1 cellular context compared by ENCODE assay signal in genomic region chr9:101119206-101119819, GRCh38.
TF ChIP-seq lines count a peak whose summit lies in the region.

No MANE protein-coding gene starts in this region.

TF ChIP-seq in WTC11, 78 proteins besides CTCF, POLR2A, EP300 and RAD21 (continued from another document):
- TF ChIP-seq, protein P1, sequence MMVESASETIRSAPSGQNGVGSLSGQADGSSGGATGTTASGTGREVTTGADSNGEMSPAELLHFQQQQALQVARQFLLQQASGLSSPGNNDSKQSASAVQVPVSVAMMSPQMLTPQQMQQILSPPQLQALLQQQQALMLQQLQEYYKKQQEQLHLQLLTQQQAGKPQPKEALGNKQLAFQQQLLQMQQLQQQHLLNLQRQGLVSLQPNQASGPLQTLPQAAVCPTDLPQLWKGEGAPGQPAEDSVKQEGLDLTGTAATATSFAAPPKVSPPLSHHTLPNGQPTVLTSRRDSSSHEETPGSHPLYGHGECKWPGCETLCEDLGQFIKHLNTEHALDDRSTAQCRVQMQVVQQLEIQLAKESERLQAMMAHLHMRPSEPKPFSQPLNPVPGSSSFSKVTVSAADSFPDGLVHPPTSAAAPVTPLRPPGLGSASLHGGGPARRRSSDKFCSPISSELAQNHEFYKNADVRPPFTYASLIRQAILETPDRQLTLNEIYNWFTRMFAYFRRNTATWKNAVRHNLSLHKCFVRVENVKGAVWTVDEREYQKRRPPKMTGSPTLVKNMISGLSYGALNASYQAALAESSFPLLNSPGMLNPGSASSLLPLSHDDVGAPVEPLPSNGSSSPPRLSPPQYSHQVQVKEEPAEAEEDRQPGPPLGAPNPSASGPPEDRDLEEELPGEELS (CRISPR knock-in tag; IDR thresholded peaks at IDR 0.05): no peak
- TF ChIP-seq MAX (CRISPR knock-in tag; IDR thresholded peaks at IDR 0.05) (no peak), ZNF138 (CRISPR knock-in tag; conservative IDR thresholded peaks at IDR 0.05) (0 out of 2 replicates have a peak, but pooled peaks have one; percentile 50), ESRRA (CRISPR knock-in tag; IDR thresholded peaks at IDR 0.05; ENCODE audit: borderline replicate concordance) (no peak), RELA (CRISPR knock-in tag; IDR thresholded peaks at IDR 0.05; ENCODE audit: borderline replicate concordance) (no peak)
- TF ChIP-seq, protein P2, sequence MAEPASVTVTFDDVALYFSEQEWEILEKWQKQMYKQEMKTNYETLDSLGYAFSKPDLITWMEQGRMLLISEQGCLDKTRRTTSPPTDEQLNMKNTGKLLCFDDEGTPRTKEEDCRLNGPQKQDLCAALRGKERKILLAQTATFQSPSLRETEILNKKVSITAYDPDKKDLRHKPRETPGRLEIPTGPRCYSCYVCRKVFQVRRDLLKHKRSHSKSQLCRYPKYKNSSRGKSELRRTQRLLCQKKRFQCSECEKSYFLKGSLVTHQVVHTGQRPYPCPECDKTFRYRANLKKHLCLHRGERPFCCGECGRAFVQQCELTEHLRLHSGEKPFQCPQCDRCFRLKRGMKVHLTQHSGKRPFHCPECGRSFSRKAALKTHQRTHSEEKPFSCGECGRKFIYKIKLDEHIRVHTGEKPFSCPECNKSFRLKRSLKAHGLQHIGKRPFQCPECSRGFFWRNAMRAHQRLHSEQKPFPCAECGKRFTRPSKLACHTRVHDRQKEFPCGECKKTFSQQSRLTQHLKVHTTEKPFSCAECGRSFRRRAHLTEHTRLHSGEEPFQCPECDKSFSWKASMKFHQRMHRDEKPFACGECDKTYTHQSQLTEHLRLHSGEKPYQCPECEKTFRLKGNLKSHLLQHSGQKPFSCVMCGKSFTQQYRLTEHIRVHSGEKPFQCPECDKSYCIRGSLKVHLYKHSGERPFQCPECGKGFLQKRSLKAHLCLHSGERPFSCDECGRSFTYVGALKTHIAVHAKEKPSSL (CRISPR knock-in tag; conservative IDR thresholded peaks at IDR 0.05): no peak
TF ChIP-seq in WTC11: peak in this region for 3.
